ENCODE assay signal across 9 cellular contexts in genomic region chr10:45253183-45253914, GRCh38.
A peak's percentile ranks its signal among the peaks of the same experiment; 100 is the strongest.
DNase-seq lines count a peak whose midpoint lies in the region; ATAC-seq lines count a peak whose summit lies in the region.
"Had no signal": no experiment of that assay in that cellular context is flagged by ENCODE, and none has a peak within 500 bp of the region (broad histone marks: within the 10 kb centered on the region; RNA-seq: fewer than 3 reads in every experiment).

No MANE protein-coding gene starts in this region.

- peaks cover 28% of the 10 kb centered on the region for H3K4me1 Mint-ChIP-seq in dendritic cell treated with granulocyte-macrophage colony-stimulating factor and Interleukin-4, amounts not matched to agents 40 ng/mL and 50 ng/mL, for 4 days (ENCODE audit: low read depth)

- H3K27me3 Mint-ChIP-seq in dendritic cell treated with granulocyte-macrophage colony-stimulating factor and Interleukin-4, amounts not matched to agents 40 ng/mL and 50 ng/mL, for 4 days, result peaks cover 6% of the 10 kb centered on the region

- no peak overlapping the region for H3K4me3 Mint-ChIP-seq in dendritic cell treated with granulocyte-macrophage colony-stimulating factor and Interleukin-4, amounts not matched to agents 40 ng/mL and 50 ng/mL, for 4 days

- H3K36me3 Mint-ChIP-seq in dendritic cell treated with granulocyte-macrophage colony-stimulating factor and Interleukin-4, amounts not matched to agents 40 ng/mL and 50 ng/mL, for 4 days (ENCODE audit: low read depth), result no peaks in the 10 kb centered on the region

- DNase-seq in NCI-H1930 (lab: John Stamatoyannopoulos, UW) (no peak), SKM-1 treated with dmso at 0.1 percent for 144 hours (lab: John Stamatoyannopoulos, UW; ENCODE audit: unreplicated experiment) (no peak)
- DNase-seq: DMS 273 treated with DMSO at 0.1 percent for 48 hours, NCI-H345 had no signal

- no peaks in the 10 kb centered on the region for H3K9me3 Mint-ChIP-seq in dendritic cell treated with granulocyte-macrophage colony-stimulating factor and Interleukin-4, amounts not matched to agents 40 ng/mL and 50 ng/mL, for 4 days

- peak overlapping the region; percentile 53 for H3K27ac Mint-ChIP-seq in dendritic cell treated with granulocyte-macrophage colony-stimulating factor and Interleukin-4, amounts not matched to agents 40 ng/mL and 50 ng/mL, for 4 days

- intact Hi-C loops in dendritic cell treated with granulocyte-macrophage colony-stimulating factor and Interleukin-4, amounts not matched to agents 40 ng/mL and 50 ng/mL, for 4 days (cut with micrococcal nuclease), result loop anchor here (10.0 kb wide), 2 partner anchors 131 to 171 kb away; no protein-coding TSS in a partner anchor

- ATAC-seq in GM18511 (IDR thresholded peaks at IDR 0.05; ENCODE audit: unreplicated experiment) (peak; percentile 64), GM19372 (IDR thresholded peaks at IDR 0.05; ENCODE audit: low read depth, unreplicated experiment) (peak; percentile 67), HG02973 (IDR thresholded peaks at IDR 0.05; ENCODE audit: unreplicated experiment) (peak; percentile 70), HG03196 (IDR thresholded peaks at IDR 0.05; ENCODE audit: unreplicated experiment) (no peak)
